Comparison of ENCODE assay signal across 8 cellular contexts in genomic region chr15:78075490-78076230, GRCh38. TPM values are rescaled to one million over a fixed set of nuclear protein-coding genes. Genes with fewer than 3 reads are reported as not detected.
DNase-seq lines count a peak whose midpoint lies in the region; ATAC-seq and TF ChIP-seq lines count a peak whose summit lies in the region.

No MANE protein-coding gene starts in this region.

- peaks cover 46% of the 10 kb centered on the region for H3K4me1 Mint-ChIP-seq in T-helper 2 cell treated with Interferon-gamma antibody and Interleukin-4, amounts not matched to agents 5 μg/mL and 100 μg/mL, for 36 hours (ENCODE audit: low read depth)
- peaks cover 65% of the 10 kb centered on the region for H3K4me1 Mint-ChIP-seq in dendritic cell treated with granulocyte-macrophage colony-stimulating factor and Interleukin-4, amounts not matched to agents 40 ng/mL and 50 ng/mL, for 4 days (ENCODE audit: low read depth)

- TF ChIP-seq CTCF in OCI-LY1 (IDR thresholded peaks at IDR 0.05; ENCODE audit: low read length): no peak
- TF ChIP-seq CTCF in lower lobe of right lung (IDR thresholded peaks at IDR 0.05): no peak

- peak overlapping the region; percentile 100 for H3K4me3 Mint-ChIP-seq in T-helper 2 cell treated with Interferon-gamma antibody and Interleukin-4, amounts not matched to agents 5 μg/mL and 100 μg/mL, for 36 hours
- H3K4me3 Mint-ChIP-seq in dendritic cell treated with granulocyte-macrophage colony-stimulating factor and Interleukin-4, amounts not matched to agents 40 ng/mL and 50 ng/mL, for 4 days: peak overlapping the region; percentile 96

- H3K27ac ChIP-seq in OCI-LY1 (ENCODE audit: low read depth, low read length, poor library complexity, severe bottlenecking): peak overlapping the region; percentile 18
- H3K27ac ChIP-seq in lower lobe of right lung: peak overlapping the region; percentile 95
- no peak overlapping the region for H3K27ac ChIP-seq in thymus (ENCODE audit: low read depth)

- peak; percentile 77 to 83 for ATAC-seq in lower lobe of right lung
- ATAC-seq in GM18868 (IDR thresholded peaks at IDR 0.05; ENCODE audit: unreplicated experiment): no peak
- no peak for ATAC-seq in HG02885 (IDR thresholded peaks at IDR 0.05; ENCODE audit: poor library complexity, unreplicated experiment)

- H3K36me3 Mint-ChIP-seq in T-helper 2 cell treated with Interferon-gamma antibody and Interleukin-4, amounts not matched to agents 5 μg/mL and 100 μg/mL, for 36 hours (ENCODE audit: low read depth): peaks cover 31% of the 10 kb centered on the region
- H3K36me3 Mint-ChIP-seq in dendritic cell treated with granulocyte-macrophage colony-stimulating factor and Interleukin-4, amounts not matched to agents 40 ng/mL and 50 ng/mL, for 4 days (ENCODE audit: low read depth): peaks cover 49% of the 10 kb centered on the region

- intact Hi-C loops in dendritic cell treated with granulocyte-macrophage colony-stimulating factor and Interleukin-4, amounts not matched to agents 40 ng/mL and 50 ng/mL, for 4 days (cut with micrococcal nuclease): no loop called here
- intact Hi-C loops in lower lobe of right lung (cut with DNase I): no loop called here

- no peaks in the 10 kb centered on the region for H3K27me3 ChIP-seq in OCI-LY1 (ENCODE audit: insufficient read depth, low read length)
- H3K27me3 ChIP-seq in lower lobe of right lung (ENCODE audit: low read depth): no peaks in the 10 kb centered on the region
- no peaks in the 10 kb centered on the region for H3K27me3 ChIP-seq in thymus (ENCODE audit: control insufficient read depth, insufficient read depth)

- peak overlapping the region; percentile 77 for H3K4me2 ChIP-seq in OCI-LY1 (ENCODE audit: low read length)

- H3K9me3 Mint-ChIP-seq in T-helper 2 cell treated with Interferon-gamma antibody and Interleukin-4, amounts not matched to agents 5 μg/mL and 100 μg/mL, for 36 hours: no peaks in the 10 kb centered on the region
- H3K9me3 Mint-ChIP-seq in dendritic cell treated with granulocyte-macrophage colony-stimulating factor and Interleukin-4, amounts not matched to agents 40 ng/mL and 50 ng/mL, for 4 days: no peaks in the 10 kb centered on the region

- no peak overlapping the region for H2AFZ ChIP-seq in OCI-LY1 (ENCODE audit: low read length)

- H4K20me1 ChIP-seq in OCI-LY1 (ENCODE audit: insufficient read depth, low read length): no peaks in the 10 kb centered on the region

- peak overlapping the region; percentile 76; the same call in 1 of the 2 replicates for H3K9ac ChIP-seq in OCI-LY1 (ENCODE audit: low read length)

- DNase-seq in T-helper 2 cell treated with Interferon-gamma antibody and Interleukin-4, amounts not matched to agents 5 μg/mL and 100 μg/mL, for 36 hours (ENCODE audit: low spot score): no peak
- DNase-seq in T-helper 2 cell (no peak), lower lobe of right lung (no peak)

- H3K4me1 ChIP-seq in OCI-LY1 (ENCODE audit: insufficient read depth, low read length, severe bottlenecking): peaks cover 49% of the 10 kb centered on the region
- peaks cover 66% of the 10 kb centered on the region for H3K4me1 ChIP-seq in lower lobe of right lung
- peaks cover 13% of the 10 kb centered on the region for H3K4me1 ChIP-seq in thymus (ENCODE audit: control insufficient read depth, insufficient read depth, low read length)

- H3K79me2 ChIP-seq in OCI-LY1 (ENCODE audit: insufficient read depth, low read length): peaks cover 45% of the 10 kb centered on the region

- no peaks in the 10 kb centered on the region for H3K9me3 ChIP-seq in OCI-LY1 (ENCODE audit: low read length)
- H3K9me3 ChIP-seq in lower lobe of right lung: no peaks in the 10 kb centered on the region
- no peaks in the 10 kb centered on the region for H3K9me3 ChIP-seq in thymus (ENCODE audit: control insufficient read depth)

- H3K4me3 ChIP-seq in OCI-LY1 (ENCODE audit: low read depth, low read length, poor library complexity, severe bottlenecking) (peak overlapping the region; percentile 70), lower lobe of right lung (peak overlapping the region; percentile 96), thymus (ENCODE audit: low read length) (peak overlapping the region; percentile 97)

- peak overlapping the region; percentile 69 for H3K27ac Mint-ChIP-seq in T-helper 2 cell treated with Interferon-gamma antibody and Interleukin-4, amounts not matched to agents 5 μg/mL and 100 μg/mL, for 36 hours
- peak overlapping the region; percentile 88 for H3K27ac Mint-ChIP-seq in dendritic cell treated with granulocyte-macrophage colony-stimulating factor and Interleukin-4, amounts not matched to agents 40 ng/mL and 50 ng/mL, for 4 days

- no peaks in the 10 kb centered on the region for H3F3A ChIP-seq in OCI-LY1 (ENCODE audit: insufficient read depth, low read length)

- H3K9me2 ChIP-seq in OCI-LY1 (ENCODE audit: low read depth, low read length): no peaks in the 10 kb centered on the region

- WGBS in thymus: 65% methylated on average over 7 of the region's 7 CpGs

- peaks cover 6% of the 10 kb centered on the region; the same call in 1 of the 2 replicates for H3K36me3 ChIP-seq in OCI-LY1 (ENCODE audit: insufficient read depth, low read length)
- H3K36me3 ChIP-seq in lower lobe of right lung: no peaks in the 10 kb centered on the region
- H3K36me3 ChIP-seq in thymus (ENCODE audit: control insufficient read depth, insufficient read depth): no peaks in the 10 kb centered on the region

- no peaks in the 10 kb centered on the region for H3K27me3 Mint-ChIP-seq in T-helper 2 cell treated with Interferon-gamma antibody and Interleukin-4, amounts not matched to agents 5 μg/mL and 100 μg/mL, for 36 hours (ENCODE audit: low read depth)
- H3K27me3 Mint-ChIP-seq in dendritic cell treated with granulocyte-macrophage colony-stimulating factor and Interleukin-4, amounts not matched to agents 40 ng/mL and 50 ng/mL, for 4 days: no peaks in the 10 kb centered on the region

RNA-seq across cellular contexts. Expression of gene TBC1D2B, which starts 1.9 kb away (rescaled TPM):
- total RNA-seq in lower lobe of right lung: 69.8 TPM
- polyA plus RNA-seq in thymus: 20.0 TPM

RNA-seq across cellular contexts. Expression of gene SH2D7, which starts 16.7 kb away (rescaled TPM):
- not detected for total RNA-seq in lower lobe of right lung
- 0.05 TPM for polyA plus RNA-seq in thymus

RNA-seq across cellular contexts. Expression of gene CIB2, which starts 55.6 kb away (rescaled TPM):
- total RNA-seq in lower lobe of right lung: 2.2 TPM
- polyA plus RNA-seq in thymus: 11.2 TPM

Comparison
In these comparisons a context has a peak if more than half of its experiments do, and no peak if none do; other contexts are left out.
1. ATAC-seq: peak in lower lobe of right lung (2 of 2); none in GM18868 (single experiment) and HG02885 (single experiment).
2. Peak in every context shown above with its lines, with median percentiles within 50 percentile points of each other: H3K4me3 ChIP-seq.